ENCODE assay signal across 13 cellular contexts in the genomic region with DNA sequence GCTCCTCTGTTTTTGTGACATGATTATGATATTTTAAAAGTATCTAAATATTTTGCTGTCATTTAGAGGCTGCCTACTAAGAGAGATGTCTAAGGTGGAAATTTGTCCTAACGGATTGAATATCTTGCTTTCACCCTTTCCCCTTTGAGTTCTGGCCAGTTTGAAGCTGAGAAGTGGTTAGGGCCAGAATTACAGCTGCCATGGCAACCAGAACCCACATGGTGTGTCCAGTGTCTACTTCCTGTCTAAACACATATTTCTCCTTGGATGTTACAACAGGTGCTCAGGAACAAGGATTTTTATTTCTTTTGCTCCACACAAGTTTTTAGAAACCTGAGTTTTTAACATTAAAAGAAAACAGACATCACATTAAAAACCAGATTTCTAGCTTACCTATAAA.
A peak's percentile ranks its signal among the peaks of the same experiment; 100 is the strongest.
DNase-seq lines count a peak whose midpoint lies in the region; ATAC-seq and TF ChIP-seq lines count a peak whose summit lies in the region.
"Had no signal": no experiment of that assay in that cellular context is flagged by ENCODE, and none has a peak within 500 bp of the region (broad histone marks: within the 10 kb centered on the region; RNA-seq: fewer than 3 reads in every experiment).

No MANE protein-coding gene starts in this region.

- H3K9me3 Mint-ChIP-seq in activated naive CD4-positive, alpha-beta T cell treated with anti-CD3 and anti-CD28 coated beads for 36 hours, result no peaks in the 10 kb centered on the region
- H3K9me3 Mint-ChIP-seq: GM23338, H9 had no signal

- no peaks in the 10 kb centered on the region for H3K27me3 Mint-ChIP-seq in activated naive CD4-positive, alpha-beta T cell treated with anti-CD3 and anti-CD28 coated beads for 36 hours (ENCODE audit: low read depth)

- ATAC-seq in omental fat pad (ENCODE audit: low FRiP score), result no peak
- ATAC-seq: GM12878, GM23338 had no signal

- H3K4me1 Mint-ChIP-seq in activated naive CD4-positive, alpha-beta T cell treated with anti-CD3 and anti-CD28 coated beads for 36 hours (ENCODE audit: low read depth), result peaks cover 20% of the 10 kb centered on the region
- H3K4me1 Mint-ChIP-seq: GM23338, H9 had no signal

- no peak for TF ChIP-seq CTCF in omental fat pad (IDR thresholded peaks at IDR 0.05)

- H3K4me3 Mint-ChIP-seq in activated naive CD4-positive, alpha-beta T cell treated with anti-CD3 and anti-CD28 coated beads for 36 hours, result no peak overlapping the region
- H3K4me3 Mint-ChIP-seq: GM23338, H9 had no signal

- H3K36me3 Mint-ChIP-seq in activated naive CD4-positive, alpha-beta T cell treated with anti-CD3 and anti-CD28 coated beads for 36 hours (ENCODE audit: low read depth), result peaks cover 6% of the 10 kb centered on the region

- peak overlapping the region; percentile 59 for H3K27ac Mint-ChIP-seq in activated naive CD4-positive, alpha-beta T cell treated with anti-CD3 and anti-CD28 coated beads for 36 hours
- H3K27ac Mint-ChIP-seq: GM23338, H9 had no signal

- DNase-seq in NCI-H748 (lab: John Stamatoyannopoulos, UW; ENCODE audit: unreplicated experiment), result peak; percentile 2
- no peak for DNase-seq in NCI-H748 treated with DMSO at 0.1 percent for 48 hours (lab: John Stamatoyannopoulos, UW)
- DNase-seq in activated naive CD4-positive, alpha-beta T cell treated with anti-CD3 and anti-CD28 coated beads for 36 hours, result no peak
- no peak for DNase-seq in activated naive CD4-positive, alpha-beta T cell treated with Interleukin-2 at 50 U/mL for 16 hours
- peak; percentile 21 for DNase-seq in DMS53 treated with DMSO at 0.1 percent for 48 hours (lab: John Stamatoyannopoulos, UW; ENCODE audit: unreplicated experiment)
- DNase-seq in left kidney (ENCODE audit: low read depth, low spot score), result peak; percentile 72
- no peak for DNase-seq in omental fat pad (ENCODE audit: low spot score)
- no peak for DNase-seq in kidney glomerular epithelial cell (lab: John Stamatoyannopoulos, UW)
- DNase-seq: AML-193, DMS79, H9 had no signal

- CTCF ChIA-PET in activated naive CD4-positive, alpha-beta T cell treated with anti-CD3 and anti-CD28 coated beads for 36 hours (lab: Charles Lee), result interaction anchor here (0.7 to 1.0 kb wide), 3 partner anchors 17 to 29 kb away, joined by 3 to 5 read pairs (median 4); no protein-coding TSS in a partner anchor

- intact Hi-C loops in activated naive CD4-positive, alpha-beta T cell treated with anti-CD3 and anti-CD28 coated beads for 36 hours (cut with micrococcal nuclease), result no loop called here

Comparison
In these comparisons a context has a peak if more than half of its experiments do, and no peak if none do; other contexts are left out.
1. DNase-seq: peak in NCI-H748 (single experiment), DMS53 treated with DMSO at 0.1 percent for 48 hours (single experiment) and left kidney (single experiment); none in NCI-H748 treated with DMSO at 0.1 percent for 48 hours (single experiment), activated naive CD4-positive, alpha-beta T cell treated with anti-CD3 and anti-CD28 coated beads for 36 hours (single experiment), activated naive CD4-positive, alpha-beta T cell treated with Interleukin-2 at 50 U/mL for 16 hours (single experiment), omental fat pad (single experiment) and kidney glomerular epithelial cell (single experiment).